ENCODE assay signal across 8 cellular contexts in genomic region chr2:7097353-7097895, GRCh38.
DNase-seq lines count a peak whose midpoint lies in the region; ATAC-seq and TF ChIP-seq lines count a peak whose summit lies in the region.

No MANE protein-coding gene starts in this region.

- no peak for TF ChIP-seq POLR2A in adrenal gland (IDR thresholded peaks at IDR 0.05)
- TF ChIP-seq POLR2A in sigmoid colon (IDR thresholded peaks at IDR 0.05): no peak

- no peaks in the 10 kb centered on the region for H3K36me3 ChIP-seq in adrenal gland (replicated peaks in 1 of 2)
- no peaks in the 10 kb centered on the region for H3K36me3 ChIP-seq in sigmoid colon

- H3K4me3 ChIP-seq in adrenal gland (peak overlapping the region in 1 of 4 donors; percentile 21), right cardiac atrium (ENCODE audit: low read length) (no peak overlapping the region), sigmoid colon (peak overlapping the region in 2 of 4 donors; percentile 22 to 23)

- H3K27ac ChIP-seq in adrenal gland: no peak overlapping the region
- H3K27ac ChIP-seq in right cardiac atrium (ENCODE audit: low read length): no peak overlapping the region
- H3K27ac ChIP-seq in sigmoid colon: no peak overlapping the region

- H3K27me3 ChIP-seq in adrenal gland: no peaks in the 10 kb centered on the region
- no peaks in the 10 kb centered on the region for H3K27me3 ChIP-seq in right cardiac atrium (ENCODE audit: control insufficient read depth, insufficient read depth)
- no peaks in the 10 kb centered on the region for H3K27me3 ChIP-seq in sigmoid colon

- H3K4me1 ChIP-seq in adrenal gland (replicated peaks in 1 of 2): no peaks in the 10 kb centered on the region
- H3K4me1 ChIP-seq in right cardiac atrium (ENCODE audit: control insufficient read depth, insufficient read depth, low read length): no peaks in the 10 kb centered on the region
- peaks cover 0 to 11% (median 6%) of the 10 kb centered on the region in 4 donors for H3K4me1 ChIP-seq in sigmoid colon

- no peak for TF ChIP-seq EP300 in sigmoid colon (IDR thresholded peaks at IDR 0.05)

- 1 to 4% (median 2%) methylated on average over 18 of the region's 18 CpGs for WGBS in adrenal gland, 4 donors
- 2% methylated on average over 18 of the region's 18 CpGs for WGBS in right cardiac atrium
- 1% methylated on average over 18 of the region's 18 CpGs for WGBS in sigmoid colon, 2 donors

- H3K9me3 ChIP-seq in adrenal gland (replicated peaks in 1 of 3): no peaks in the 10 kb centered on the region
- H3K9me3 ChIP-seq in right cardiac atrium (ENCODE audit: control insufficient read depth, low read length): no peaks in the 10 kb centered on the region
- H3K9me3 ChIP-seq in sigmoid colon: no peaks in the 10 kb centered on the region

- peak; percentile 92 for ATAC-seq in GM18498 (IDR thresholded peaks at IDR 0.05; ENCODE audit: unreplicated experiment)
- ATAC-seq in HG02798 (IDR thresholded peaks at IDR 0.05; ENCODE audit: poor library complexity, unreplicated experiment): peak; percentile 90
- ATAC-seq in right cardiac atrium: peak; percentile 89 to 93

- intact Hi-C loops in adrenal gland (cut with DNase I): no loop called here
- intact Hi-C loops in right cardiac atrium (cut with DNase I): no loop called here
- intact Hi-C loops in sigmoid colon (cut with DNase I): loop anchor here (5.0 kb wide), 1 partner anchor 1590 kb away; no protein-coding TSS in a partner anchor

- DNase-seq in NCI-H1417 treated with DMSO at 0.1 percent for 48 hours (lab: John Stamatoyannopoulos, UW) (peak; percentile 63), T-helper 1 cell (peak; percentile 33 to 69 (median 60)), adrenal gland (peak; percentile 56 to 91 (median 76)), right cardiac atrium (peak; percentile 71 to 90 (median 88)), sigmoid colon (peak; percentile 80), OCI-M2 (lab: John Stamatoyannopoulos, UW; ENCODE audit: unreplicated experiment) (no peak)

- TF ChIP-seq CTCF in adrenal gland (IDR thresholded peaks at IDR 0.05) (peak; percentile 87 to 99 (median 94)), sigmoid colon (IDR thresholded peaks at IDR 0.05) (peak; percentile 90 to 97 (median 94))
